ENCODE assay signal across 8 cellular contexts in genomic region chr18:9474983-9475642, GRCh38. TPM values are rescaled to one million over a fixed set of nuclear protein-coding genes. Genes with fewer than 3 reads are reported as not detected.
DNase-seq lines count a peak whose midpoint lies in the region; ATAC-seq and TF ChIP-seq lines count a peak whose summit lies in the region.

RALBP1 (plus strand) TSS chr18:9475513; CDS start chr18:9513046, 37,533 bp downstream.

- H3K9me3 ChIP-seq in HAP-1 (no peaks in the 10 kb centered on the region), MG63 (no peaks in the 10 kb centered on the region)

- H3K9me3 Mint-ChIP-seq in nephron progenitor cell: peaks cover 2% of the 10 kb centered on the region
- no peaks in the 10 kb centered on the region for H3K9me3 Mint-ChIP-seq in stimulated activated naive CD8-positive, alpha-beta T cell treated with anti-CD3 and anti-CD28 coated beads, Interleukin-15, amount 100 ng/mL, for 72 hours

- H3K27ac Mint-ChIP-seq in nephron progenitor cell: peak within 1 kb of the TSS; percentile 97
- H3K27ac Mint-ChIP-seq in stimulated activated naive CD8-positive, alpha-beta T cell treated with anti-CD3 and anti-CD28 coated beads, Interleukin-15, amount 100 ng/mL, for 72 hours: peak within 1 kb of the TSS; percentile 94 to 99

- peaks cover 21% of the 10 kb centered on the region for H3K36me3 Mint-ChIP-seq in nephron progenitor cell (ENCODE audit: low read depth)

- H3K4me3 Mint-ChIP-seq in nephron progenitor cell: peak within 1 kb of the TSS; percentile 89
- peak within 1 kb of the TSS; percentile 96 to 99 for H3K4me3 Mint-ChIP-seq in stimulated activated naive CD8-positive, alpha-beta T cell treated with anti-CD3 and anti-CD28 coated beads, Interleukin-15, amount 100 ng/mL, for 72 hours

- no peaks in the 10 kb centered on the region for H3K27me3 ChIP-seq in HAP-1 (ENCODE audit: low read depth)
- no peaks in the 10 kb centered on the region for H3K27me3 ChIP-seq in MG63

- DNase-seq in G401 (ENCODE audit: low spot score) (peak; percentile 99), HAP-1 (ENCODE audit: low spot score in 2 of 2) (peak; percentile 98 to 99), MG63 (peak; percentile 98), SIG-M5 treated with dmso at 0.1 percent for 504 hours (lab: John Stamatoyannopoulos, UW; ENCODE audit: unreplicated experiment) (peak; percentile 98), activated gamma-delta T cell treated with Interleukin-2 at 50 U/mL for 16 hours (peak; percentile 98), fibroblast of the conjunctiva (ENCODE audit: low read depth) (peak; percentile 99), nephron progenitor cell (peak; percentile 98)
- peak; percentile 97 to 99 for DNase-seq in stimulated activated naive CD8-positive, alpha-beta T cell treated with anti-CD3 and anti-CD28 coated beads, Interleukin-15, amount 100 ng/mL, for 72 hours

- H3K27me3 Mint-ChIP-seq in nephron progenitor cell (ENCODE audit: low read depth, poor library complexity): peaks cover 9% of the 10 kb centered on the region
- peaks cover 23% of the 10 kb centered on the region for H3K27me3 Mint-ChIP-seq in stimulated activated naive CD8-positive, alpha-beta T cell treated with anti-CD3 and anti-CD28 coated beads, Interleukin-15, amount 100 ng/mL, for 72 hours

- TF ChIP-seq CTCF in nephron progenitor cell (IDR thresholded peaks at IDR 0.05): no peak

- peaks cover 5% of the 10 kb centered on the region for H3K4me1 ChIP-seq in HAP-1

- peaks cover 12% of the 10 kb centered on the region for H3K36me3 ChIP-seq in HAP-1 (replicated peaks)
- H3K36me3 ChIP-seq in MG63: no peaks in the 10 kb centered on the region; the same call in 1 of the 2 replicates

- H3K4me3 ChIP-seq in HAP-1: peak within 1 kb of the TSS; percentile 65
- H3K4me3 ChIP-seq in MG63: peak within 1 kb of the TSS; percentile 82

- in situ Hi-C loops in G401 (cut with HindIII; ENCODE audit: low sequenced_read_pairs): no loop called here
- in situ Hi-C loops in HAP-1 (cut with MboI; ENCODE audit: low sequenced_read_pairs): loop anchor here (10.0 kb wide), 1 partner anchor 140 kb away; the partner anchor contains the start of gene TWSG1

- H3K4me1 Mint-ChIP-seq in nephron progenitor cell: peaks cover 27% of the 10 kb centered on the region
- peaks cover 42% of the 10 kb centered on the region for H3K4me1 Mint-ChIP-seq in stimulated activated naive CD8-positive, alpha-beta T cell treated with anti-CD3 and anti-CD28 coated beads, Interleukin-15, amount 100 ng/mL, for 72 hours

- ATAC-seq in stimulated activated naive CD8-positive, alpha-beta T cell treated with anti-CD3 and anti-CD28 coated beads, Interleukin-15, amount 100 ng/mL, for 72 hours: peak; percentile 99

RNA-seq across cellular contexts. Expression of gene RALBP1, which starts in this region (rescaled TPM):
- 54.2 and 65.3 TPM in 2 replicates for total RNA-seq in G401 (2014; rRNA removed; shearing (Covaris generic))
- total RNA-seq in MG63 (2014; rRNA removed; shearing (Covaris generic); ENCODE audit: low replicate concordance): 42.2 and 52.4 TPM in 2 replicates

Comparison
In these comparisons a context has a peak if more than half of its experiments do, and no peak if none do; other contexts are left out.
1. Peak in every context shown above with its lines: DNase-seq, ATAC-seq and H3K4me3 ChIP-seq.